Comparison of ENCODE assay signal across 20 cellular contexts in genomic region chr19:30648321-30648720, GRCh38.
A peak's percentile ranks its signal among the peaks of the same experiment; 100 is the strongest.
DNase-seq lines count a peak whose midpoint lies in the region; ATAC-seq and TF ChIP-seq lines count a peak whose summit lies in the region.
"Had no signal": no experiment of that assay in that cellular context is flagged by ENCODE, and none has a peak within 500 bp of the region (broad histone marks: within the 10 kb centered on the region; RNA-seq: fewer than 3 reads in every experiment).

No MANE protein-coding gene starts in this region.

- DNase-seq in Ammon's horn (ENCODE audit: low spot score) (peak; percentile 67), SW480 (ENCODE audit: low spot score) (peak; percentile 6), foreskin fibroblast (peak; percentile 16 to 57), osteocyte (ENCODE audit: extremely low spot score, unreplicated experiment) (peak; percentile 73), NCI-H82 treated with DMSO at 0.1 percent for 48 hours (lab: John Stamatoyannopoulos, UW; ENCODE audit: unreplicated experiment) (no peak), gastrocnemius medialis (no peak), KBM-7 (no peak)
- DNase-seq: activated CD4-positive, alpha-beta T cell treated with anti-CD3 and anti-CD28 coated beads, Interleukin-2, amount 10 ng/mL, durations not matched to agents 7 days and 5 days; activated naive CD4-positive, alpha-beta T cell treated with anti-CD3 and anti-CD28 coated beads for 36 hours; COR-L47; NCI-H1092 treated with DMSO at 0.1 percent for 48 hours; NCI-H2107; NCI-H748 treated with DMSO at 0.1 percent for 48 hours; stimulated activated naive CD8-positive, alpha-beta T cell treated with anti-CD3 and anti-CD28 coated beads, Interleukin-15, Interleukin-2, amounts not matched to agents 100 U/mL and 50 U/mL, for 24 hours; uterus had no signal

- H3K9me3 Mint-ChIP-seq in osteocyte (ENCODE audit: unreplicated experiment): no peaks in the 10 kb centered on the region
- H3K9me3 Mint-ChIP-seq: activated CD4-positive, alpha-beta T cell treated with anti-CD3 and anti-CD28 coated beads, Interleukin-2, amount 10 ng/mL, durations not matched to agents 7 days and 5 days; activated naive CD4-positive, alpha-beta T cell treated with anti-CD3 and anti-CD28 coated beads for 36 hours; neural crest cell had no signal

- H3K4me1 Mint-ChIP-seq in osteocyte (ENCODE audit: unreplicated experiment): no peaks in the 10 kb centered on the region
- H3K4me1 Mint-ChIP-seq: activated CD4-positive, alpha-beta T cell treated with anti-CD3 and anti-CD28 coated beads, Interleukin-2, amount 10 ng/mL, durations not matched to agents 7 days and 5 days; memory B cell had no signal

- H3K4me3 Mint-ChIP-seq in osteocyte (ENCODE audit: unreplicated experiment): no peak overlapping the region
- H3K4me3 Mint-ChIP-seq: activated CD4-positive, alpha-beta T cell treated with anti-CD3 and anti-CD28 coated beads, Interleukin-2, amount 10 ng/mL, durations not matched to agents 7 days and 5 days; activated naive CD4-positive, alpha-beta T cell treated with anti-CD3 and anti-CD28 coated beads for 36 hours; memory B cell had no signal

- ATAC-seq in GM18502 (IDR thresholded peaks at IDR 0.05; ENCODE audit: poor library complexity, unreplicated experiment): no peak
- no peak for ATAC-seq in gastrocnemius medialis
- ATAC-seq: stimulated activated naive CD8-positive, alpha-beta T cell treated with anti-CD3 and anti-CD28 coated beads, Interleukin-15, Interleukin-2, amounts not matched to agents 100 U/mL and 50 U/mL, for 24 hours had no signal

- H3K4me3 ChIP-seq in foreskin fibroblast (ENCODE audit: low read depth in 1 of 2, low read length in 2 of 2) (no peak overlapping the region), gastrocnemius medialis (no peak overlapping the region)
- H3K4me3 ChIP-seq: right atrium auricular region, uterus had no signal

- no peak overlapping the region for H3K27ac ChIP-seq in gastrocnemius medialis
- H3K27ac ChIP-seq: KMS-11, right atrium auricular region, uterus had no signal

- in situ Hi-C loops in gastrocnemius medialis (cut with MboI; ENCODE audit: low sequenced_read_pairs in 4 of 4) (loop anchor here in 1 of 4 donors (25.0 kb wide), 1 partner anchor 886 kb away; no protein-coding TSS in a partner anchor), KBM-7 (cut with MboI; ENCODE audit: low pct_unique_long_range_greater_than_20kb, low sequenced_read_pairs) (no loop called here)

- H3K27me3 ChIP-seq in gastrocnemius medialis: peaks cover 5 to 21% (median 7%) of the 10 kb centered on the region in 3 donors
- H3K27me3 ChIP-seq: right atrium auricular region had no signal

- H3K36me3 Mint-ChIP-seq in osteocyte (ENCODE audit: unreplicated experiment): no peaks in the 10 kb centered on the region
- H3K36me3 Mint-ChIP-seq: memory B cell had no signal

- intact Hi-C loops in gastrocnemius medialis (cut with DNase I; ENCODE audit: low total_unique reads): no loop called here

- no peak overlapping the region for H3K27ac Mint-ChIP-seq in osteocyte (ENCODE audit: unreplicated experiment)
- H3K27ac Mint-ChIP-seq: activated CD4-positive, alpha-beta T cell treated with anti-CD3 and anti-CD28 coated beads, Interleukin-2, amount 10 ng/mL, durations not matched to agents 7 days and 5 days; activated naive CD4-positive, alpha-beta T cell treated with anti-CD3 and anti-CD28 coated beads for 36 hours; memory B cell had no signal

- H3K27me3 Mint-ChIP-seq in osteocyte (ENCODE audit: unreplicated experiment): peaks cover 3% of the 10 kb centered on the region

- H3K4me1 ChIP-seq in gastrocnemius medialis: no peaks in the 10 kb centered on the region
- H3K4me1 ChIP-seq: right atrium auricular region, uterus had no signal

- no peak for TF ChIP-seq POLR2A in gastrocnemius medialis (IDR thresholded peaks at IDR 0.05)

- H3K9me3 ChIP-seq in gastrocnemius medialis: no peaks in the 10 kb centered on the region
- H3K9me3 ChIP-seq: right atrium auricular region, uterus had no signal

- TF ChIP-seq CTCF in foreskin fibroblast (IDR thresholded peaks at IDR 0.05; ENCODE audit: low read depth, low read length) (peak; percentile 11), osteocyte (IDR thresholded peaks at IDR 0.05) (no peak), gastrocnemius medialis (IDR thresholded peaks at IDR 0.05 in 4 of 5, conservative IDR thresholded peaks at IDR 0.05 in 1 of 5) (no peak)

- H3K36me3 ChIP-seq in gastrocnemius medialis: no peaks in the 10 kb centered on the region
- H3K36me3 ChIP-seq: right atrium auricular region, uterus had no signal

Comparison
In these comparisons a context has a peak if more than half of its experiments do, and no peak if none do; other contexts are left out.
1. DNase-seq: peak in Ammon's horn (single experiment), SW480 (single experiment), foreskin fibroblast (2 of 2) and osteocyte (single experiment); none in NCI-H82 treated with DMSO at 0.1 percent for 48 hours (single experiment), gastrocnemius medialis (0 of 2) and KBM-7 (single experiment).